Comparison of ENCODE assay signal across 15 cellular contexts in genomic region chr15:89577776-89578115, GRCh38. TPM values are rescaled to one million over a fixed set of nuclear protein-coding genes. Genes with fewer than 3 reads are reported as not detected.
DNase-seq lines count a peak whose midpoint lies in the region; ATAC-seq and TF ChIP-seq lines count a peak whose summit lies in the region.
"Had no signal": no experiment of that assay in that cellular context is flagged by ENCODE, and none has a peak within 500 bp of the region (broad histone marks: within the 10 kb centered on the region; RNA-seq: fewer than 3 reads in every experiment).

No MANE protein-coding gene starts in this region.

- no peak overlapping the region for H3K4ac ChIP-seq in neuronal stem cell (ENCODE audit: low read length)

- DNase-seq in SK-N-SH: no peak
- no peak for DNase-seq in Karpas-422
- DNase-seq in brain microvascular endothelial cell: no peak
- no peak for DNase-seq in neuronal stem cell (ENCODE audit: low spot score)
- no peak for DNase-seq in HuH-7 (ENCODE audit: low spot score)
- DNase-seq: 8988T; GF-D8; naive B cell; NCI-H446; stimulated activated CD4-positive, alpha-beta T cell treated with anti-CD3 and anti-CD28 coated beads, Interleukin-4, amount 100 ng/mL, for 1 hour; SW 1271; testis had no signal

- H3K36me3 ChIP-seq in SK-N-SH (replicated peaks in 1 of 2; ENCODE audit: control insufficient read depth in 1 of 2, insufficient read depth in 2 of 2, low read length in 1 of 2) (peaks cover 0 to 1% of the 10 kb centered on the region in 2 experiments), Karpas-422 (ENCODE audit: insufficient read depth, low read length) (peaks cover 14% of the 10 kb centered on the region; the same call in 1 of the 2 replicates), brain microvascular endothelial cell (replicated peaks) (no peaks in the 10 kb centered on the region), neuronal stem cell (replicated peaks in 1 of 2; ENCODE audit: control insufficient read depth in 2 of 2, insufficient read depth in 2 of 2, low read length in 2 of 2) (peaks cover 12 to 63% of the 10 kb centered on the region in 2 donors)

- H3K9me3 ChIP-seq in SK-N-SH (no peaks in the 10 kb centered on the region), Karpas-422 (ENCODE audit: low read length) (no peaks in the 10 kb centered on the region), neuronal stem cell (replicated peaks in 1 of 2; ENCODE audit: control insufficient read depth in 2 of 2, insufficient read depth in 1 of 2, low read depth in 1 of 2, low read length in 2 of 2) (no peaks in the 10 kb centered on the region)
- H3K9me3 ChIP-seq: testis had no signal

- no peak overlapping the region for H2AK5ac ChIP-seq in neuronal stem cell (ENCODE audit: low read depth, low read length)

- no peak overlapping the region for H4K91ac ChIP-seq in neuronal stem cell (ENCODE audit: low read depth, low read length, poor library complexity)

- no peaks in the 10 kb centered on the region for H3F3A ChIP-seq in SK-N-SH (replicated peaks; ENCODE audit: insufficient read depth)

- H2AFZ ChIP-seq in SK-N-SH (ENCODE audit: low read depth): peak overlapping the region; percentile 52; the same call in 1 of the 2 replicates
- no peak overlapping the region for H2AFZ ChIP-seq in Karpas-422 (ENCODE audit: low read length)
- peak overlapping the region; percentile 28 for H2AFZ ChIP-seq in neuronal stem cell (ENCODE audit: low read length)

- H3K27me3 ChIP-seq in SK-N-SH (ENCODE audit: insufficient read depth) (no peaks in the 10 kb centered on the region), Karpas-422 (ENCODE audit: low read length) (no peaks in the 10 kb centered on the region), brain microvascular endothelial cell (replicated peaks) (no peaks in the 10 kb centered on the region), neuronal stem cell (ENCODE audit: control insufficient read depth in 3 of 3, insufficient read depth in 3 of 3, low read depth in 1 of 3, low read length in 3 of 3) (no peaks in the 10 kb centered on the region)
- H3K27me3 ChIP-seq: testis had no signal

- H3K18ac ChIP-seq in neuronal stem cell (ENCODE audit: low read length): no peak overlapping the region

- H2BK120ac ChIP-seq in neuronal stem cell (ENCODE audit: low read depth, low read length): no peak overlapping the region

- no peak overlapping the region for H2BK12ac ChIP-seq in neuronal stem cell (ENCODE audit: low read length)

- TF ChIP-seq RAD21 in SK-N-SH (IDR thresholded peaks at IDR 0.05; ENCODE audit: low read length): no peak

- H3K4me1 ChIP-seq in SK-N-SH (ENCODE audit: control insufficient read depth in 1 of 2, insufficient read depth in 2 of 2, low read depth in 1 of 2, low read length in 1 of 2) (peaks cover 0 to 13% of the 10 kb centered on the region in 2 experiments; a peak in 2 of 4 replicates), Karpas-422 (ENCODE audit: low read length) (peaks cover 25% of the 10 kb centered on the region), neuronal stem cell (ENCODE audit: control insufficient read depth in 2 of 2, insufficient read depth in 1 of 2, low read depth in 1 of 2, low read length in 2 of 2) (peaks cover 9 to 18% of the 10 kb centered on the region in 2 donors)
- H3K4me1 ChIP-seq: testis had no signal

- peaks cover 12% of the 10 kb centered on the region for H3K79me1 ChIP-seq in neuronal stem cell (ENCODE audit: low read depth, low read length)

- no peak overlapping the region for H2BK15ac ChIP-seq in neuronal stem cell (ENCODE audit: low read length)

- H3K4me2 ChIP-seq in SK-N-SH (peak overlapping the region; percentile 55), Karpas-422 (ENCODE audit: low read depth, low read length, poor library complexity, severe bottlenecking) (peak overlapping the region; percentile 95), neuronal stem cell (ENCODE audit: insufficient read depth, low read length, poor library complexity, severe bottlenecking) (peak overlapping the region; percentile 47)

- in situ Hi-C loops in brain microvascular endothelial cell (cut with HindIII; ENCODE audit: low pct_ligation_motif_present, low sequenced_read_pairs): no loop called here

- whole genome bisulfite sequencing in SK-N-SH (ENCODE audit: low lambda C conversion rate): 78% methylated on average over 3 of the region's 3 CpGs
- WGBS in neuronal stem cell (ENCODE audit: extremely low coverage in 2 of 2, insufficient read length in 2 of 2, insufficient replicate concordance in 1 of 2), 2 donors: no CpG with 5 or more reads among the region's 3 CpGs

- POLR2A ChIA-PET in SK-N-SH (lab: Yijun Ruan, JAX): no interaction called here

- no peak for ATAC-seq in SK-N-SH treated with all-trans-retinoic acid at 6 μM for 48 hours
- no peak for ATAC-seq in HG03108 (IDR thresholded peaks at IDR 0.05; ENCODE audit: unreplicated experiment)
- no peak for ATAC-seq in HG03520 (IDR thresholded peaks at IDR 0.05; ENCODE audit: unreplicated experiment)

- CTCF ChIA-PET in SK-N-SH (lab: Yijun Ruan, JAX): interaction anchor here (0.7 to 1.6 kb wide), 2 partner anchors 219 to 315 kb away, joined by 3 to 6 read pairs; no protein-coding TSS in a partner anchor

- H3K79me2 ChIP-seq in SK-N-SH (ENCODE audit: insufficient read depth) (peaks cover 69% of the 10 kb centered on the region), Karpas-422 (ENCODE audit: low read length) (peaks cover 68% of the 10 kb centered on the region)

- no peak for TF ChIP-seq EP300 in SK-N-SH (IDR thresholded peaks at IDR 0.05; ENCODE audit: borderline replicate concordance in 1 of 2, low read depth in 1 of 2, low read length in 1 of 2)

- peak overlapping the region in 1 of 2 experiments; percentile 27; a peak in 1 of 4 replicates for H3K4me3 ChIP-seq in SK-N-SH (ENCODE audit: low read depth in 2 of 2, low read length in 1 of 2)
- peak overlapping the region; percentile 32; the same call in 1 of the 2 replicates for H3K4me3 ChIP-seq in Karpas-422 (ENCODE audit: low read length)
- peak overlapping the region; percentile 40 for H3K4me3 ChIP-seq in brain microvascular endothelial cell (ENCODE audit: low read depth, low read length)
- H3K4me3 ChIP-seq in neuronal stem cell (ENCODE audit: low read length in 2 of 2): peak overlapping the region; percentile 42 to 77
- H3K4me3 ChIP-seq: testis had no signal

- H3K9ac ChIP-seq in SK-N-SH (no peak overlapping the region; the same call in 1 of the 2 replicates), Karpas-422 (ENCODE audit: low read length) (peak overlapping the region; percentile 28; the same call in 1 of the 2 replicates), neuronal stem cell (ENCODE audit: low read depth, low read length, poor library complexity) (peak overlapping the region; percentile 12)

- no peak overlapping the region for H3K23ac ChIP-seq in neuronal stem cell (ENCODE audit: low read depth, low read length, poor library complexity)

- H4K8ac ChIP-seq in neuronal stem cell (ENCODE audit: low read depth, low read length): no peak overlapping the region

- H2BK5ac ChIP-seq in neuronal stem cell (ENCODE audit: low read length): no peak overlapping the region

- H3K14ac ChIP-seq in neuronal stem cell (ENCODE audit: low read length): no peak overlapping the region

- no peak for TF ChIP-seq CTCF in SK-N-SH (IDR thresholded peaks at IDR 0.05)
- no peak for TF ChIP-seq CTCF in brain microvascular endothelial cell (IDR thresholded peaks at IDR 0.05; ENCODE audit: low read depth, low read length, missing control alignments)

- no peaks in the 10 kb centered on the region for H3K9me2 ChIP-seq in SK-N-SH
- H3K9me2 ChIP-seq in Karpas-422 (replicated peaks; ENCODE audit: insufficient read depth, low read length): no peaks in the 10 kb centered on the region

- H3K27ac ChIP-seq in SK-N-SH (ENCODE audit: low read depth in 2 of 2, low read length in 1 of 2) (no peak overlapping the region), Karpas-422 (ENCODE audit: low read length) (no peak overlapping the region), brain microvascular endothelial cell (no peak overlapping the region), neuronal stem cell (replicated peaks; ENCODE audit: low read length) (no peak overlapping the region)
- H3K27ac ChIP-seq: testis had no signal

- H4K20me1 ChIP-seq in SK-N-SH (ENCODE audit: insufficient read depth) (peaks cover 5% of the 10 kb centered on the region; the same call in 1 of the 2 replicates), Karpas-422 (ENCODE audit: insufficient read depth, low read depth, low read length) (0 out of 2 replicates have a peak, but pooled peaks cover 3% of the 10 kb centered on the region)

TF ChIP-seq in SK-N-SH, 30 proteins besides CTCF, POLR2A, EP300 and RAD21 (continues in another document):
- TF ChIP-seq EZH2phosphoT487 (IDR thresholded peaks at IDR 0.05; ENCODE audit: borderline replicate concordance, low read depth) (no peak), NRF1 (IDR thresholded peaks at IDR 0.05; ENCODE audit: low read depth, low read length) (no peak)
- TF ChIP-seq, protein P1, sequence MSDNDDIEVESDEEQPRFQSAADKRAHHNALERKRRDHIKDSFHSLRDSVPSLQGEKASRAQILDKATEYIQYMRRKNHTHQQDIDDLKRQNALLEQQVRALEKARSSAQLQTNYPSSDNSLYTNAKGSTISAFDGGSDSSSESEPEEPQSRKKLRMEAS (IDR thresholded peaks at IDR 0.05; ENCODE audit: low read depth): no peak

TF ChIP-seq in SK-N-SH treated with all-trans-retinoic acid at 6 μM for 48 hours, 23 proteins besides CTCF, POLR2A, EP300 and RAD21:
- TF ChIP-seq ARNTL (CRISPR knock-in tag; IDR thresholded peaks at IDR 0.05; ENCODE audit: borderline replicate concordance, low read depth): no peak
- TF ChIP-seq, protein P2, sequence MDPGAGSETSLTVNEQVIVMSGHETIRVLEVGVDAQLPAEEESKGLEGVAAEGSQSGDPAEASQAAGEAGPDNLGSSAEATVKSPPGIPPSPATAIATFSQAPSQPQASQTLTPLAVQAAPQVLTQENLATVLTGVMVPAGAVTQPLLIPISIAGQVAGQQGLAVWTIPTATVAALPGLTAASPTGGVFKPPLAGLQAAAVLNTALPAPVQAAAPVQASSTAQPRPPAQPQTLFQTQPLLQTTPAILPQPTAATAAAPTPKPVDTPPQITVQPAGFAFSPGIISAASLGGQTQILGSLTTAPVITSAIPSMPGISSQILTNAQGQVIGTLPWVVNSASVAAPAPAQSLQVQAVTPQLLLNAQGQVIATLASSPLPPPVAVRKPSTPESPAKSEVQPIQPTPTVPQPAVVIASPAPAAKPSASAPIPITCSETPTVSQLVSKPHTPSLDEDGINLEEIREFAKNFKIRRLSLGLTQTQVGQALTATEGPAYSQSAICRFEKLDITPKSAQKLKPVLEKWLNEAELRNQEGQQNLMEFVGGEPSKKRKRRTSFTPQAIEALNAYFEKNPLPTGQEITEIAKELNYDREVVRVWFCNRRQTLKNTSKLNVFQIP (CRISPR knock-in tag; IDR thresholded peaks at IDR 0.05; ENCODE audit: borderline replicate concordance, low read depth): no peak

RNA-seq across cellular contexts. Expression of gene TICRR, which starts 2.5 kb away (rescaled TPM):
- polyA plus RNA-seq in SK-N-SH (2012; rRNA removed): 2.0 and 3.2 TPM in 2 replicates
- 1.2 and 1.8 TPM in 2 replicates for polyA plus RNA-seq in SK-N-SH (2012; cell fraction: cytosol; rRNA removed)
- polyA plus RNA-seq in SK-N-SH (2012; cell fraction: nucleus; rRNA removed): 6.9 and 7.1 TPM in 2 replicates
- 5.1 and 5.5 TPM in 2 replicates for total RNA-seq in Karpas-422 (2014; rRNA removed; shearing (Covaris generic); ENCODE audit: low replicate concordance)
- 10.9 TPM for polyA plus RNA-seq in neuronal stem cell (2013, experiment 1 of 2)
- 10.9 TPM for polyA plus RNA-seq in neuronal stem cell (2013, experiment 2 of 2)
